ENCODE assay signal across 23 cellular contexts in the genomic region with DNA sequence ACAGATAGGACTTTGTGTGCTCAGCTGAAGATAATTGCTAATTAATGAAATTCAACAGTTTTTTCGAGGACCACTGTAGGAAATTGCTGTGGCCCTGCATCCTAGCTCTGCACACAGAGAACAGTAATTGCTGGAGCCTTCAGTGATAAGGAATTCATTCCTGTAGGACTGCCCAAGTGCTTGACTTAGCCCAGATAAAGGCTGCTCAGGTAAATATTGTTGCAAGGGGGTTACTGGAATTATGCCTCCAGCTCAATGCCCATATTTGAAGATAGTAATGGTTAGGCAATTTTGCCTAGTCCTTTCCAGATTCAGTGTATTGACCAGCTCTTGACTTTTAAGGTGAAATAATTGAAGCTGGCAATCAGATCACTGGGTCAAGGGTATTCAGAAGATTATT.
"Had no signal": no experiment of that assay in that cellular context is flagged by ENCODE, and none has a peak within 500 bp of the region (broad histone marks: within the 10 kb centered on the region; RNA-seq: fewer than 3 reads in every experiment).

No MANE protein-coding gene starts in this region.

- H2AFZ ChIP-seq: neural progenitor cell, parathyroid adenoma had no signal

- DNase-seq: natural killer cell; occipital lobe; ovary; posterior cingulate gyrus; psoas muscle; right cardiac atrium; right lobe of liver; sigmoid colon; small intestine; stimulated activated CD4-positive, alpha-beta T cell treated with anti-CD3 and anti-CD28 coated beads, Interleukin-15, amount 100 ng/mL, for 24 hours; stimulated activated CD4-positive, alpha-beta T cell treated with anti-CD3 and anti-CD28 coated beads, Interleukin-2, amount 100 ng/mL, for 24 hours; stimulated activated CD4-positive, alpha-beta T cell treated with anti-CD3 and anti-CD28 coated beads, Interleukin-2, amount 100 ng/mL, for 48 hours; stimulated activated CD4-positive, alpha-beta T cell treated with anti-CD3 and anti-CD28 coated beads, Interleukin-4, amount 100 ng/mL, for 24 hours; stimulated activated naive B cell treated with anti-CD40 and anti-IgM and Interleukin-4, amounts not matched to agents 10 μg/mL and 1 μg/mL and 100 μg/mL, for 72 hours; stimulated activated naive CD4-positive, alpha-beta T cell treated with Interleukin-2 at 50 U/mL for 16 hours; stomach; thyroid gland had no signal

- H3K4me1 ChIP-seq: neural progenitor cell, right lobe of liver, tibial nerve, vagina had no signal

- H3K79me2 ChIP-seq: parathyroid adenoma had no signal

- H3K9ac ChIP-seq: neural progenitor cell, parathyroid adenoma had no signal

- H3K9me3 ChIP-seq: ovary, psoas muscle, right lobe of liver, sigmoid colon, stomach, thoracic aorta, thyroid gland, tibial nerve, vagina had no signal

- H3K36me3 ChIP-seq: neural progenitor cell, ovary, right lobe of liver, sigmoid colon, stomach, thoracic aorta, thyroid gland, tibial nerve, vagina had no signal

- H3K4me3 ChIP-seq: neural progenitor cell, ovary, psoas muscle, right lobe of liver, sigmoid colon, stomach, thoracic aorta, thyroid gland, tibial nerve, vagina had no signal

- H3K27ac ChIP-seq: neural progenitor cell, ovary, parathyroid adenoma, psoas muscle, right lobe of liver, sigmoid colon, stomach, thoracic aorta, thyroid gland, tibial nerve, vagina had no signal

- H3K27me3 ChIP-seq: neural progenitor cell, ovary, right lobe of liver, sigmoid colon, stomach, thyroid gland, tibial nerve, vagina had no signal

- ATAC-seq: natural killer cell; right cardiac atrium; right lobe of liver; stimulated activated effector memory CD8-positive, alpha-beta T cell treated with anti-CD3 and anti-CD28 coated beads, Interleukin-12 subunit alpha, Interleukin-12 subunit beta, amount 100 ng/mL, for 72 hours had no signal

- H3K4me2 ChIP-seq: neural progenitor cell had no signal
